28 cellular contexts compared by ENCODE assay signal in genomic region chr19:8566855-8567254, GRCh38. TPM values are rescaled to one million over a fixed set of nuclear protein-coding genes. Genes with fewer than 3 reads are reported as not detected.
DNase-seq lines count a peak whose midpoint lies in the region; ATAC-seq, FAIRE-seq and TF ChIP-seq lines count a peak whose summit lies in the region.
"Had no signal": no experiment of that assay in that cellular context is flagged by ENCODE, and none has a peak within 500 bp of the region (broad histone marks: within the 10 kb centered on the region; RNA-seq: fewer than 3 reads in every experiment).

No MANE protein-coding gene starts in this region.

- CTCF ChIA-PET in PC-3 (lab: Charles Lee): interaction anchor here (0.8 kb wide), 1 partner anchor 12 kb away, joined by 4 read pairs; no protein-coding TSS in a partner anchor

- H2AFZ ChIP-seq in PC-3 (ENCODE audit: low read length) (no peak overlapping the region), osteoblast (ENCODE audit: low read length) (no peak overlapping the region)
- H2AFZ ChIP-seq: parathyroid adenoma had no signal

- FAIRE-seq in GM19239 (lab: Jason Lieb, UNC): no peak

- POLR2A ChIA-PET in PC-3 (lab: Charles Lee; ENCODE audit: unreplicated experiment): no interaction called here

- H3K27me3 ChIP-seq in PC-3 (ENCODE audit: low read length): no peaks in the 10 kb centered on the region
- no peaks in the 10 kb centered on the region for H3K27me3 ChIP-seq in osteoblast (ENCODE audit: insufficient read depth, low read length)
- H3K27me3 ChIP-seq: BLaER1, brain microvascular endothelial cell, heart left ventricle, SJCRH30, transverse colon had no signal

- no peak overlapping the region for H3K4me2 ChIP-seq in PC-3 (ENCODE audit: low read length)
- no peak overlapping the region for H3K4me2 ChIP-seq in osteoblast (ENCODE audit: insufficient read depth, low read length)
- H3K4me2 ChIP-seq: smooth muscle cell had no signal

- H3K4me1 Mint-ChIP-seq in central memory CD8-positive, alpha-beta T cell: peaks cover 67% of the 10 kb centered on the region

- no peaks in the 10 kb centered on the region for H3K79me2 ChIP-seq in PC-3 (ENCODE audit: low read length)
- no peaks in the 10 kb centered on the region for H3K79me2 ChIP-seq in osteoblast (ENCODE audit: insufficient read depth, low read length)
- H3K79me2 ChIP-seq: parathyroid adenoma had no signal

- no TSS peak for BruUV-seq in PC-3 (replicated peaks; lab: Mats Ljungman, UMichigan)

- no peak for ATAC-seq in PC-3
- ATAC-seq in central memory CD8-positive, alpha-beta T cell (replicated peaks; ENCODE audit: extremely low read depth, poor library complexity, severe bottlenecking): no peak
- ATAC-seq in GM19328 (IDR thresholded peaks at IDR 0.05; ENCODE audit: unreplicated experiment): no peak
- ATAC-seq: T-cell had no signal

- peaks cover 55% of the 10 kb centered on the region for H3K36me3 Mint-ChIP-seq in central memory CD8-positive, alpha-beta T cell (ENCODE audit: insufficient read depth)

- DNase-seq in GF-D8 (lab: John Stamatoyannopoulos, UW) (peak; percentile 56), PC-3 (peak; percentile 11), osteoblast (ENCODE audit: insufficient read length, low spot score, missing footprints) (peak; percentile 29), GM19239 (ENCODE audit: insufficient read length, low spot score) (no peak), AG08396 (ENCODE audit: low spot score) (no peak), DMS53 treated with DMSO at 0.1 percent for 48 hours (lab: John Stamatoyannopoulos, UW; ENCODE audit: unreplicated experiment) (no peak)
- DNase-seq in central memory CD8-positive, alpha-beta T cell (ENCODE audit: low spot score in 2 of 2): no peak
- DNase-seq: ACHN; activated gamma-delta T cell; activated T-cell treated with anti-CD3 and anti-CD28 coated beads, Interleukin-2, amount 50 U/mL, for 1 hour; brain microvascular endothelial cell; Caco-2; DND-41; foreskin fibroblast; HCEC 1CT; heart left ventricle; lower lobe of right lung; NCI-H510A; SJCRH30; stimulated activated CD4-positive, alpha-beta T cell treated with anti-CD3 and anti-CD28 coated beads, Interleukin-2, amount 100 ng/mL, for 24 hours; T-cell; transverse colon had no signal

- H3F3A ChIP-seq in PC-3 (ENCODE audit: low read length, unreplicated experiment): no peaks in the 10 kb centered on the region

- H3K4me3 Mint-ChIP-seq in central memory CD8-positive, alpha-beta T cell: peak overlapping the region; percentile 81
- H3K4me3 Mint-ChIP-seq: T-cell had no signal

- H3K4me3 ChIP-seq in PC-3 (ENCODE audit: low read length) (no peak overlapping the region), osteoblast (ENCODE audit: insufficient read depth, low read length) (no peak overlapping the region)
- H3K4me3 ChIP-seq: BLaER1, heart left ventricle, lower lobe of right lung, SJCRH30, smooth muscle cell, transverse colon had no signal

- H3K4me1 ChIP-seq in PC-3 (ENCODE audit: insufficient read depth, low read length) (peaks cover 26% of the 10 kb centered on the region), osteoblast (ENCODE audit: insufficient read depth, low read length) (peaks cover 19% of the 10 kb centered on the region)
- H3K4me1 ChIP-seq: Caco-2, parathyroid adenoma had no signal

- TF ChIP-seq CTCF in PC-3 (conservative IDR thresholded peaks at IDR 0.05; ENCODE audit: low read depth, low read length) (no peak), osteoblast (IDR thresholded peaks at IDR 0.05; ENCODE audit: extremely low read depth, low read depth, low read length) (no peak)

- H4K20me1 ChIP-seq in PC-3 (ENCODE audit: low read length) (no peaks in the 10 kb centered on the region), osteoblast (ENCODE audit: insufficient read depth, low read length) (no peaks in the 10 kb centered on the region)
- H4K20me1 ChIP-seq: BLaER1 had no signal

- H3K9me3 Mint-ChIP-seq in central memory CD8-positive, alpha-beta T cell: no peaks in the 10 kb centered on the region
- H3K9me3 Mint-ChIP-seq: T-cell had no signal

- H3K9me2 ChIP-seq in PC-3 (replicated peaks; ENCODE audit: low read length): no peaks in the 10 kb centered on the region

- H3K27me3 Mint-ChIP-seq in central memory CD8-positive, alpha-beta T cell: no peaks in the 10 kb centered on the region
- H3K27me3 Mint-ChIP-seq: T-cell had no signal

- H3K27ac Mint-ChIP-seq in central memory CD8-positive, alpha-beta T cell (ENCODE audit: low read depth): peak overlapping the region; percentile 94

- no peak overlapping the region for H3K9ac ChIP-seq in PC-3 (ENCODE audit: low read length)
- H3K9ac ChIP-seq: parathyroid adenoma had no signal

- H3K9me3 ChIP-seq in PC-3 (ENCODE audit: low read length) (no peaks in the 10 kb centered on the region), osteoblast (ENCODE audit: low read depth, low read length) (no peaks in the 10 kb centered on the region)
- H3K9me3 ChIP-seq: BLaER1, Caco-2, heart left ventricle, lower lobe of right lung, SJCRH30, transverse colon had no signal

- no peak overlapping the region for H3K27ac ChIP-seq in PC-3 (ENCODE audit: low read length)
- H3K27ac ChIP-seq in osteoblast (ENCODE audit: low read depth, low read length): no peak overlapping the region
- H3K27ac ChIP-seq: brain microvascular endothelial cell, epithelial cell of prostate, parathyroid adenoma, SJCRH30 had no signal

- intact Hi-C loops in PC-3 (cut with micrococcal nuclease): no loop called here

- H3K36me3 ChIP-seq in PC-3 (ENCODE audit: low read depth, low read length) (no peaks in the 10 kb centered on the region), osteoblast (ENCODE audit: insufficient read depth, low read length) (no peaks in the 10 kb centered on the region)
- H3K36me3 ChIP-seq: BLaER1, brain microvascular endothelial cell, heart left ventricle, lower lobe of right lung, SJCRH30, transverse colon had no signal

RNA-seq across cellular contexts. Expression of gene MYO1F, which starts 10.4 kb away (rescaled TPM):
- 2.0 TPM in 1 of 2 replicates, not detected in the other for total RNA-seq in PC-3 (2014; rRNA removed)
- under 0.01 and 0.72 TPM in 2 replicates for total RNA-seq in osteoblast
- total RNA-seq: HT-29, smooth muscle cell had no signal

RNA-seq across cellular contexts. Expression of gene ADAMTS10, which starts 43.7 kb away (rescaled TPM):
- total RNA-seq in PC-3 (2014; rRNA removed) (1.2 TPM in 1 of 2 replicates, not detected in the other), osteoblast (49.6 and 56.3 TPM in 2 replicates)
- total RNA-seq: HT-29, SJCRH30 had no signal

RNA-seq across cellular contexts. Expression of gene ZNF414, which starts 52.9 kb away (rescaled TPM):
- 4.6 and 4.7 TPM in 2 replicates for total RNA-seq in PC-3 (2014; rRNA removed)
- total RNA-seq in osteoblast: 2.9 and 6.9 TPM in 2 replicates

Comparison
In these comparisons a context has a peak if more than half of its experiments do, and no peak if none do; other contexts are left out.
1. DNase-seq: peak in GF-D8 (single experiment), PC-3 (single experiment) and osteoblast (single experiment); none in central memory CD8-positive, alpha-beta T cell (0 of 2), GM19239 (single experiment), AG08396 (single experiment) and DMS53 treated with DMSO at 0.1 percent for 48 hours (single experiment).
2. RNA of gene ADAMTS10, which starts 43.7 kb away (total RNA-seq): 49.6 to 56.3 TPM in osteoblast; 1.2 TPM in PC-3; every median in the first group is over 10 times any median in the second.